In the genomic region with DNA sequence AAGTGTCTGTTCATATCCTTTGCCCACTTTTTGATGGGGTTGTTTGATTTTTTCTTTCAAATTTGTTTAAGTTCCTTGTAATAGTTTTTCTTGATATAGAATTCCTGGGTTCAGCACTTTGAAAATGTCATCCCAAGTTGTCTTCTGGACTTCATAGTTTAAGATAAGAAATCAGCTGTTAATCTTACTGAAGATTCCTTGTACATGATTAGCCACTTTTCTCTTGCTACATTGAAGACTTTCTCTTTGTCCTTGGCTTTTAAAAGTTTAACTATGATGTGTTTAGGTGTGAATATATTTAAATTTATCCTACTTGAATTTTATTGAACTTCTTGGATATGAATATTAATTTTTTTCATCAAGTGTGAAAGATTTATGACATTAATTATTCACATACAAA, we compare ENCODE assay signal across 22 cellular contexts.
"Had no signal": no experiment of that assay in that cellular context is flagged by ENCODE, and none has a peak within 500 bp of the region (broad histone marks: within the 10 kb centered on the region; RNA-seq: fewer than 3 reads in every experiment).

No MANE protein-coding gene starts in this region.

- FAIRE-seq: endometrium had no signal

- H3K4me3 ChIP-seq: gastroesophageal sphincter, mucosa of descending colon, testis, tibial nerve, upper lobe of right lung, vagina had no signal

- H3K36me3 ChIP-seq: gastroesophageal sphincter, tibial nerve, upper lobe of right lung, vagina had no signal

- H3K27ac ChIP-seq: gastroesophageal sphincter, testis, tibial nerve, upper lobe of right lung, vagina had no signal

- H3K4me1 ChIP-seq: gastroesophageal sphincter, testis, tibial nerve, upper lobe of right lung, vagina had no signal

- H3K27me3 ChIP-seq: gastroesophageal sphincter, testis, tibial nerve, upper lobe of right lung, vagina had no signal

- H3K9me3 ChIP-seq: testis, upper lobe of right lung, vagina had no signal

- DNase-seq: effector memory CD4-positive, alpha-beta T cell; foreskin fibroblast; glutamatergic neuron; islet precursor cell; mammary epithelial cell; mucosa of descending colon; natural killer cell; posterior cingulate gyrus; right cardiac atrium; stimulated activated CD4-positive, alpha-beta T cell treated with anti-CD3 and anti-CD28 coated beads, Interleukin-15, amount 100 ng/mL, for 24 hours; stimulated activated CD4-positive, alpha-beta T cell treated with anti-CD3 and anti-CD28 coated beads, Interleukin-1b, Interleukin-23, amount 100 ng/mL, for 48 hours; stimulated activated CD4-positive, alpha-beta T cell treated with anti-CD3 and anti-CD28 coated beads, Interleukin-4, amount 100 ng/mL, for 24 hours; stimulated activated naive CD8-positive, alpha-beta T cell treated with anti-CD3 and anti-CD28 coated beads, Interleukin-15, amount 100 ng/mL, for 72 hours; testis; upper lobe of right lung had no signal

- ATAC-seq: esophagus mucosa; gastroesophageal sphincter; left lobe of liver; mucosa of descending colon; natural killer cell; right cardiac atrium; stimulated activated memory B cell treated with anti-CD40 and anti-IgM and Interleukin-4, amounts not matched to agents 10 μg/mL and 1 μg/mL and 100 μg/mL, for 72 hours; stimulated activated naive CD8-positive, alpha-beta T cell treated with anti-CD3 and anti-CD28 coated beads, Interleukin-15, amount 100 ng/mL, for 72 hours; upper lobe of right lung had no signal
